ENCODE assay signal across 8 cellular contexts in the genomic region with DNA sequence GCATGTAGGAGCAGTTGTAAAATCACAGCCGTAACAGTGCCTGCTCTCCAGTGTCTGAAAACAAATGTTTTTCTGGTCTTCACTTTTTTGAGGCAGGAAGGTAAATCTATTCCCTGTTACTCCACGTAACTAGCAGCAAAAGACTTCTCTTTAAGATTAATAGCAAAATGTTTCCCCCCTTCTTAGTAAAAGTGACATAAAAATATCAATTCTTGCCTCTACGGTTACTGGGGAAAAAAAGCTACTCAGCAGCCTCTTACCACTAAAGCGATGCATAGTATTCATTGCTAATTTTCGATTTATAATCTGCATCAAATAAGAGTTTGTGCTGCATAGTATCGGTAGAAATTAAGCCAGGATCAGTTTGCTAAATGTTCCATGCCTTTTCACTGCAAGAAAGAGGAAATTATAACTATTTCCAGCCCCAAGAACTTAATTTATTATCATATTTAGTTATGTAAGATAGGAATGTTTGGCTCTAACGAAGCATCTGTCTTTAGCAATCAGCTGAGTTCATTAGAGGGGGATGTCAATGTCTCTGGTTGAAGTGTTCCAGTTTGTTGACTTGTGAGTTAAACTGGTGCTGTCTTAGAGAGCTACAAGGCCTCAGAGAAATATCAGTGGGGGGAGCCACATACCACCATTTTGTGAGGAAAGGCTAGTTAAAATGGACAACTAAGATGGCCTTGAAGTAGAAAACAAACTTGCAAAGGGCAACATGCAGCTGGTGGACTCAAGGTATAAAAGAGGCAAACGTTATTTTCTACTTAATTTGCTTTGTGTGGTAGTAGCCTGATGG. TPM values are rescaled to one million over a fixed set of nuclear protein-coding genes. Genes with fewer than 3 reads are reported as not detected.
A peak's percentile ranks its signal among the peaks of the same experiment; 100 is the strongest.
DNase-seq lines count a peak whose midpoint lies in the region; ATAC-seq, FAIRE-seq and TF ChIP-seq lines count a peak whose summit lies in the region.

No MANE protein-coding gene starts in this region.

- H3F3A ChIP-seq in MM.1S (ENCODE audit: insufficient read depth, low read length) = peaks cover 13% of the 10 kb centered on the region

- no peaks in the 10 kb centered on the region for H3K27me3 ChIP-seq in MM.1S (replicated peaks; ENCODE audit: insufficient read depth, low read length)
- no peaks in the 10 kb centered on the region for H3K27me3 ChIP-seq in astrocyte (ENCODE audit: insufficient read depth, low read length)
- H3K27me3 ChIP-seq in layer of hippocampus (ENCODE audit: control insufficient read depth, insufficient read depth, low read length) = no peaks in the 10 kb centered on the region
- no peaks in the 10 kb centered on the region for H3K27me3 ChIP-seq in testis

- peaks cover 43% of the 10 kb centered on the region for H3K79me2 ChIP-seq in MM.1S (ENCODE audit: low read length)
- peaks cover 42% of the 10 kb centered on the region for H3K79me2 ChIP-seq in astrocyte (ENCODE audit: insufficient read depth, low read length)

- TF ChIP-seq CTCF in MM.1S (IDR thresholded peaks at IDR 0.05; ENCODE audit: low read length) (no peak), astrocyte (IDR thresholded peaks at IDR 0.05; ENCODE audit: insufficient read depth, low read depth, low read length) (no peak), testis (IDR thresholded peaks at IDR 0.05) (peak in 1 of 3 experiments; percentile 2)

- H4K20me1 ChIP-seq in MM.1S (ENCODE audit: insufficient read depth, low read length) (no peaks in the 10 kb centered on the region; the same call in 1 of the 2 replicates), astrocyte (ENCODE audit: insufficient read depth, low read length) (peaks cover 38% of the 10 kb centered on the region)

- no peaks in the 10 kb centered on the region for H3K9me3 ChIP-seq in MM.1S (replicated peaks; ENCODE audit: insufficient read depth, low read length)
- H3K9me3 ChIP-seq in astrocyte (ENCODE audit: insufficient read depth, low read depth, low read length) = no peaks in the 10 kb centered on the region
- no peaks in the 10 kb centered on the region for H3K9me3 ChIP-seq in testis

- intact Hi-C loops in testis (cut with DNase I; ENCODE audit: low total_unique reads) = no loop called here

- H3K4me1 Mint-ChIP-seq in astrocyte (ENCODE audit: low read depth, unreplicated experiment) = peaks cover 5% of the 10 kb centered on the region

- H3K36me3 ChIP-seq in MM.1S (replicated peaks; ENCODE audit: insufficient read depth, low read length) (no peaks in the 10 kb centered on the region; the same call in 1 of the 2 replicates), astrocyte (ENCODE audit: insufficient read depth, low read length) (peaks cover 11% of the 10 kb centered on the region), testis (ENCODE audit: low read depth, missing control alignments) (no peaks in the 10 kb centered on the region)

- no peak for TF ChIP-seq POLR2A in testis (IDR thresholded peaks at IDR 0.05)

- no peak for FAIRE-seq in astrocyte (lab: Jason Lieb, UNC)

- H3K4me3 Mint-ChIP-seq in astrocyte (ENCODE audit: unreplicated experiment) = peak overlapping the region; percentile 98

- H3K9me2 ChIP-seq in MM.1S (replicated peaks; ENCODE audit: insufficient read depth, low read length) = no peaks in the 10 kb centered on the region

- H3K4me2 ChIP-seq in MM.1S (ENCODE audit: low read depth, low read length) (peak overlapping the region; percentile 81), astrocyte (ENCODE audit: low read length) (peak overlapping the region; percentile 88)

- no peaks in the 10 kb centered on the region for H3K36me3 Mint-ChIP-seq in astrocyte (ENCODE audit: low read depth, unreplicated experiment)

- no peaks in the 10 kb centered on the region for H3K27me3 Mint-ChIP-seq in astrocyte (ENCODE audit: low read depth, unreplicated experiment)

- peak overlapping the region; percentile 99 for H3K9ac ChIP-seq in MM.1S (ENCODE audit: low read length)
- peak overlapping the region; percentile 98 for H3K9ac ChIP-seq in astrocyte (ENCODE audit: low read length)

- peak overlapping the region; percentile 99 for H3K4me3 ChIP-seq in MM.1S (ENCODE audit: low read length)
- H3K4me3 ChIP-seq in astrocyte (ENCODE audit: insufficient read depth, low read depth, low read length) = peak overlapping the region; percentile 89
- H3K4me3 ChIP-seq in testis = peak overlapping the region; percentile 85 to 100

- H2AFZ ChIP-seq in MM.1S (ENCODE audit: low read length) = peak overlapping the region; percentile 73
- peak overlapping the region; percentile 70 for H2AFZ ChIP-seq in astrocyte (ENCODE audit: low read depth, low read length)

- peak overlapping the region; percentile 99 for H3K27ac ChIP-seq in MM.1S (ENCODE audit: low read length)
- H3K27ac ChIP-seq in astrocyte (ENCODE audit: low read depth, low read length) = peak overlapping the region; percentile 97
- H3K27ac ChIP-seq in layer of hippocampus (ENCODE audit: low read depth, low read length) = peak overlapping the region; percentile 90
- peak overlapping the region; percentile 100 for H3K27ac ChIP-seq in testis

- 4 to 5% methylated on average over 8 of the region's 8 CpGs for WGBS in testis, 2 donors

- peaks cover 24% of the 10 kb centered on the region for H3K4me1 ChIP-seq in MM.1S (ENCODE audit: low read length)
- H3K4me1 ChIP-seq in astrocyte (ENCODE audit: insufficient read depth, low read length) = peaks cover 20% of the 10 kb centered on the region
- H3K4me1 ChIP-seq in testis = peaks cover 16% of the 10 kb centered on the region

- DNase-seq in DMS114 treated with DMSO at 0.1 percent for 48 hours (lab: John Stamatoyannopoulos, UW; ENCODE audit: unreplicated experiment) = peak; percentile 37
- DNase-seq in MM.1S = no peak
- no peak for DNase-seq in astrocyte (ENCODE audit: low read depth)
- no peak for DNase-seq in testis
- no peak for DNase-seq in SIG-M5 (lab: John Stamatoyannopoulos, UW)

- H3K27ac Mint-ChIP-seq in astrocyte (ENCODE audit: unreplicated experiment) = peak overlapping the region; percentile 99

- ATAC-seq in HG03139 (IDR thresholded peaks at IDR 0.05; ENCODE audit: unreplicated experiment) (no peak), GM19452 (IDR thresholded peaks at IDR 0.05; ENCODE audit: unreplicated experiment) (no peak)

- no peaks in the 10 kb centered on the region for H3K9me3 Mint-ChIP-seq in astrocyte (ENCODE audit: unreplicated experiment)

RNA-seq across cellular contexts. Expression of a gene that starts 0.6 kb away (rescaled TPM):
- total RNA-seq in astrocyte (87.8 and 91.7 TPM in 2 replicates), testis (10 to 100 TPM; 86.4 to 95.0 TPM)
- polyA plus RNA-seq in testis (ENCODE audit: insufficient read depth, low read depth, low replicate concordance) = 91.9 TPM

RNA-seq across cellular contexts. Expression of a gene that starts 26.5 kb away (rescaled TPM):
- total RNA-seq in astrocyte (22.2 and 25.8 TPM in 2 replicates), testis (10 to 100 TPM; 27.9 to 33.1 TPM)
- 39.8 TPM for polyA plus RNA-seq in testis (ENCODE audit: insufficient read depth, low read depth, low replicate concordance)
